In the genomic region with DNA sequence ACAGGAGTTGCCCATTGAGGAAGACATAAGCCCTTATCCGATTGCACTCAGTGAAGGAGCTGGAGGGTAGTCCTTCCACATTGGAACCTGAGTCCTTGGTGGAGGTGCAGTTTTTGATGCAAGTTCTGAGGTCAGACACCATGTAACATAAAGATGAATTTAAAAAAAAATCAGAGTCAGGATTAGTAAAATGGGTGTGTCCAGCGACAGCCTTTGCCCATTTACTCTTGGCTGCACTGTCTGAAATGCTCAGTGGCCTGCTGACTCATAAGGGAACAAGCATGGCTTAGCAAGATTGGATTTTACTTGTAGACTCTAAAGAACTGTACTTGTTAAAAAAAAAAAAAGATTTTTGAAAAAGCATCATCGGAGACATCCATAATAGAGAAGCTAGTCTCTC, we compare ENCODE assay signal across 12 cellular contexts.
A peak's percentile ranks its signal among the peaks of the same experiment; 100 is the strongest.
DNase-seq lines count a peak whose midpoint lies in the region; ATAC-seq and TF ChIP-seq lines count a peak whose summit lies in the region.
"Had no signal": no experiment of that assay in that cellular context is flagged by ENCODE, and none has a peak within 500 bp of the region (broad histone marks: within the 10 kb centered on the region; RNA-seq: fewer than 3 reads in every experiment).

No MANE protein-coding gene starts in this region.

- no peak for ATAC-seq in GM19397 (IDR thresholded peaks at IDR 0.05; ENCODE audit: unreplicated experiment)
- ATAC-seq in GM18867 (IDR thresholded peaks at IDR 0.05; ENCODE audit: unreplicated experiment), result no peak

- 50 to 51% methylated on average over 3 of the region's 3 CpGs for WGBS in lower leg skin, 2 donors

- H3K9ac ChIP-seq in skeletal muscle satellite cell (ENCODE audit: low read depth, low read length), result peak overlapping the region; percentile 70

- peaks cover 39% of the 10 kb centered on the region for H3K4me1 ChIP-seq in skeletal muscle satellite cell (ENCODE audit: control insufficient read depth, insufficient read depth, low read length)

- intact Hi-C loops in dorsolateral prefrontal cortex (cut with DNase I) (no loop called here), lower leg skin (cut with DNase I; ENCODE audit: low total_unique reads) (no loop called here)

- TF ChIP-seq CTCF in dorsolateral prefrontal cortex (IDR thresholded peaks at IDR 0.05 in 54 of 56, conservative IDR thresholded peaks at IDR 0.05 in 2 of 56; ENCODE audit: low read depth in 1 of 56, partially characterized antibody in 56 of 56), result no peak
- no peak for TF ChIP-seq CTCF in lower leg skin (IDR thresholded peaks at IDR 0.05)

- peaks cover 0 to 92% (median 40%) of the 10 kb centered on the region in 45 donors for H3K27me3 ChIP-seq in dorsolateral prefrontal cortex
- no peaks in the 10 kb centered on the region for H3K27me3 ChIP-seq in skeletal muscle satellite cell (ENCODE audit: control insufficient read depth, insufficient read depth, low read length)

- no peaks in the 10 kb centered on the region for H3K9me3 ChIP-seq in skeletal muscle satellite cell (replicated peaks; ENCODE audit: low read length)

- peaks cover 15% of the 10 kb centered on the region for H3K36me3 ChIP-seq in skeletal muscle satellite cell (ENCODE audit: insufficient read depth, low read length)

- H3K4me2 ChIP-seq in skeletal muscle satellite cell (ENCODE audit: low read length), result peak overlapping the region; percentile 99

- DNase-seq in GM03348 (ENCODE audit: low spot score) (peak; percentile 63), M059J (ENCODE audit: low read depth) (peak; percentile 69), dorsolateral prefrontal cortex (no peak), lower leg skin (ENCODE audit: low spot score in 2 of 2) (no peak), NCI-H2029 treated with DMSO at 0.1 percent for 48 hours (lab: John Stamatoyannopoulos, UW) (no peak)
- DNase-seq: activated gamma-delta T cell treated with Interleukin-2 at 50 U/mL for 16 hours, DMS79 treated with DMSO at 0.1 percent for 48 hours, NCI-H1436, T1000 had no signal

- H3K27ac ChIP-seq in dorsolateral prefrontal cortex, result peak overlapping the region in 14 of 59 donors; percentile 11 to 81 (median 35)

- H3K4me3 ChIP-seq in dorsolateral prefrontal cortex (peak overlapping the region in 55 of 59 donors; percentile 28 to 79 (median 64)), skeletal muscle satellite cell (ENCODE audit: low read length) (peak overlapping the region; percentile 95), lower leg skin (ENCODE audit: low read depth, poor library complexity, severe bottlenecking) (no peak overlapping the region)

- no peak for TF ChIP-seq POLR2A in lower leg skin (IDR thresholded peaks at IDR 0.05)

Comparison
In these comparisons a context has a peak if more than half of its experiments do, and no peak if none do; other contexts are left out.
1. DNase-seq: peak in GM03348 (single experiment) and M059J (single experiment); none in dorsolateral prefrontal cortex (0 of 10), lower leg skin (0 of 2) and NCI-H2029 treated with DMSO at 0.1 percent for 48 hours (single experiment).